Comparison of ENCODE assay signal across 8 cellular contexts in genomic region chr1:85200367-85200869, GRCh38. TPM values are rescaled to one million over a fixed set of nuclear protein-coding genes. Genes with fewer than 3 reads are reported as not detected.
DNase-seq lines count a peak whose midpoint lies in the region; ATAC-seq and TF ChIP-seq lines count a peak whose summit lies in the region.

No MANE protein-coding gene starts in this region.

- peaks cover 14% of the 10 kb centered on the region for H3K4me1 ChIP-seq in CD8-positive, alpha-beta memory T cell (ENCODE audit: insufficient read depth, low read length)

- peak overlapping the region; percentile 82 for H3K4me3 ChIP-seq in CD8-positive, alpha-beta memory T cell (ENCODE audit: low read length)
- H3K4me3 ChIP-seq in dorsolateral prefrontal cortex = peak overlapping the region; percentile 55 to 87 (median 75)

- no peaks in the 10 kb centered on the region for H3K36me3 ChIP-seq in CD8-positive, alpha-beta memory T cell (ENCODE audit: insufficient read depth, low read length)

- H3K4me3 Mint-ChIP-seq in CD8-positive, alpha-beta memory T cell = peak overlapping the region; percentile 86 to 91 (median 87)
- peak overlapping the region; percentile 75 for H3K4me3 Mint-ChIP-seq in memory B cell

- H3K27me3 ChIP-seq in CD8-positive, alpha-beta memory T cell (ENCODE audit: insufficient read depth, low read length, poor library complexity, severe bottlenecking) = no peaks in the 10 kb centered on the region
- peaks cover 0 to 54% (median 8%) of the 10 kb centered on the region in 45 donors for H3K27me3 ChIP-seq in dorsolateral prefrontal cortex

- peaks cover 7 to 14% of the 10 kb centered on the region in 2 donors for H3K27me3 Mint-ChIP-seq in CD8-positive, alpha-beta memory T cell
- peaks cover 2% of the 10 kb centered on the region for H3K27me3 Mint-ChIP-seq in memory B cell

- POLR2A ChIA-PET in CD8-positive, alpha-beta memory T cell (lab: Charles Lee) = interaction anchor here (1.0 to 2.1 kb wide), 3 partner anchors 21 to 76 kb away, joined by 4 to 6 read pairs (median 4); partner anchors contain the start of genes BCL10 and C1orf52

- H3K9me3 ChIP-seq in CD8-positive, alpha-beta memory T cell (ENCODE audit: low read length) = no peaks in the 10 kb centered on the region

- peak; percentile 23 for ATAC-seq in GM19467 (IDR thresholded peaks at IDR 0.05; ENCODE audit: unreplicated experiment)
- peak; percentile 18 for ATAC-seq in HG03565 (IDR thresholded peaks at IDR 0.05; ENCODE audit: unreplicated experiment)
- ATAC-seq in memory B cell (ENCODE audit: low read depth) = peak; percentile 22

- CTCF ChIA-PET in CD8-positive, alpha-beta memory T cell (lab: Charles Lee) = interaction anchor here (1.1 to 2.7 kb wide), 4 partner anchors 11 to 255 kb away, joined by 3 to 10 read pairs (median 6); partner anchors contain the start of gene C1orf52

- peaks cover 24 to 53% (median 38%) of the 10 kb centered on the region in 3 donors for H3K4me1 Mint-ChIP-seq in CD8-positive, alpha-beta memory T cell
- peaks cover 6% of the 10 kb centered on the region for H3K4me1 Mint-ChIP-seq in memory B cell

- H3K27ac Mint-ChIP-seq in CD8-positive, alpha-beta memory T cell = peak overlapping the region in 5 of 8 donors; percentile 23 to 85 (median 83)
- no peak overlapping the region for H3K27ac Mint-ChIP-seq in memory B cell

- intact Hi-C loops in dorsolateral prefrontal cortex (cut with DNase I) = no loop called here

- H3K9me3 Mint-ChIP-seq in CD8-positive, alpha-beta memory T cell = no peaks in the 10 kb centered on the region
- H3K9me3 Mint-ChIP-seq in memory B cell = no peaks in the 10 kb centered on the region

- H3K27ac ChIP-seq in CD8-positive, alpha-beta memory T cell (ENCODE audit: low read depth, low read length) = peak overlapping the region; percentile 86
- H3K27ac ChIP-seq in dorsolateral prefrontal cortex = peak overlapping the region in 40 of 59 donors; percentile 0 to 88 (median 70)

- peaks cover 0 to 9% (median 0%) of the 10 kb centered on the region in 3 donors for H3K36me3 Mint-ChIP-seq in CD8-positive, alpha-beta memory T cell
- H3K36me3 Mint-ChIP-seq in memory B cell = no peaks in the 10 kb centered on the region

- no peak for TF ChIP-seq CTCF in dorsolateral prefrontal cortex (IDR thresholded peaks at IDR 0.05 in 54 of 56, conservative IDR thresholded peaks at IDR 0.05 in 2 of 56; ENCODE audit: low read depth in 1 of 56, partially characterized antibody in 56 of 56)

- DNase-seq in CD8-positive, alpha-beta memory T cell = peak in 3 of 5 donors; percentile 8 to 60 (median 53)
- DNase-seq in T1000 (lab: John Stamatoyannopoulos, UW) = peak; percentile 34
- DNase-seq in dorsolateral prefrontal cortex = peak in 4 of 10 donors; percentile 3 to 51 (median 34)
- peak in 1 of 2 donors; percentile 6 for DNase-seq in memory B cell (ENCODE audit: low spot score in 2 of 2)
- DNase-seq in stimulated activated CD8-positive, alpha-beta memory T cell treated with anti-CD3 and anti-CD28 coated beads, Interleukin-4, amount 100 ng/mL, for 48 hours = peak; percentile 59
- DNase-seq in GM03348 (ENCODE audit: low spot score) = no peak

RNA-seq across cellular contexts. Expression of gene SYDE2, which starts 0.4 kb away (rescaled TPM):
- 1 to 10 TPM; 2.8 to 3.3 TPM for total RNA-seq in CD8-positive, alpha-beta memory T cell
- 1.7 TPM for polyA plus RNA-seq in CD8-positive, alpha-beta memory T cell
- 1 to 10 TPM; 3.4 to 9.4 (median 6.4) TPM for total RNA-seq in dorsolateral prefrontal cortex

RNA-seq across cellular contexts. Expression of gene C1orf52, which starts 59.0 kb away (rescaled TPM):
- total RNA-seq in CD8-positive, alpha-beta memory T cell = 10 to 100 TPM; 27.7 to 29.3 TPM
- polyA plus RNA-seq in CD8-positive, alpha-beta memory T cell = 22.1 TPM
- 10 to 100 TPM; 28.8 to 59.4 (median 45.6) TPM for total RNA-seq in dorsolateral prefrontal cortex
